26 cellular contexts compared by ENCODE assay signal in genomic region chr7:29556405-29557195, GRCh38. TPM values are rescaled to one million over a fixed set of nuclear protein-coding genes. Genes with fewer than 3 reads are reported as not detected.
DNase-seq lines count a peak whose midpoint lies in the region; ATAC-seq, FAIRE-seq and TF ChIP-seq lines count a peak whose summit lies in the region.
"Had no signal": no experiment of that assay in that cellular context is flagged by ENCODE, and none has a peak within 500 bp of the region (broad histone marks: within the 10 kb centered on the region; RNA-seq: fewer than 3 reads in every experiment).

No MANE protein-coding gene starts in this region.

- no peak overlapping the region for H2BK120ac ChIP-seq in H1 (replicated peaks; ENCODE audit: low read depth, low read length)

- H3K23me2 ChIP-seq in H1 (ENCODE audit: low read depth, low read length) = no peaks in the 10 kb centered on the region; the same call in 1 of the 2 replicates

- WGBS in H1 (ENCODE audit: extremely low coverage in 1 of 2, insufficient coverage in 1 of 2, insufficient read length in 1 of 2, insufficient replicate concordance in 2 of 2, low coverage in 1 of 2, low lambda C conversion rate in 2 of 2, missing lambda C conversion rate in 1 of 2), 2 experiments = 86% methylated on average over 9 of the region's 9 CpGs; no CpG with 5 or more reads in 1 of the 2 experiments
- WGBS in pancreas, 2 donors = 92 to 94% methylated on average over 9 of the region's 9 CpGs

- H3K36me3 ChIP-seq in H1 (ENCODE audit: control insufficient read depth in 2 of 4, insufficient read depth in 4 of 4, low read length in 3 of 4) = no peaks in the 10 kb centered on the region
- no peaks in the 10 kb centered on the region for H3K36me3 ChIP-seq in vagina
- no peaks in the 10 kb centered on the region for H3K36me3 ChIP-seq in pancreas
- H3K36me3 ChIP-seq: cardiac muscle cell, prostate gland, stomach, upper lobe of right lung had no signal

- H4K20me1 ChIP-seq in H1 (replicated peaks in 1 of 2; ENCODE audit: control insufficient read depth in 1 of 2, insufficient read depth in 2 of 2, low read length in 2 of 2) = no peaks in the 10 kb centered on the region

- no peaks in the 10 kb centered on the region for H3K79me2 ChIP-seq in H1 (ENCODE audit: control insufficient read depth in 1 of 2, insufficient read depth in 2 of 2, low read length in 2 of 2)

- peak overlapping the region in 1 of 2 experiments; percentile 95; a peak in 2 of 4 replicates for H3K4me2 ChIP-seq in H1 (ENCODE audit: insufficient read depth in 1 of 2, low read depth in 2 of 2, low read length in 2 of 2)

- H4K91ac ChIP-seq in H1 (replicated peaks; ENCODE audit: insufficient read length, low read length) = no peak overlapping the region

- H3K23ac ChIP-seq in H1 (ENCODE audit: insufficient read length) = no peak overlapping the region

- H3K27me3 ChIP-seq in H1 (replicated peaks in 1 of 4; ENCODE audit: control insufficient read depth in 3 of 4, extremely low read depth in 1 of 4, insufficient read depth in 3 of 4, low read length in 3 of 4) (peaks cover 0 to 2% (median under 1%) of the 10 kb centered on the region in 4 experiments; a peak in 1 of 7 replicates), vagina (no peaks in the 10 kb centered on the region), pancreas (no peaks in the 10 kb centered on the region), dorsolateral prefrontal cortex (no peaks in the 10 kb centered on the region)

- no peak overlapping the region for H3K27ac ChIP-seq in 22Rv1
- H3K27ac ChIP-seq in H1 (ENCODE audit: low read depth, low read length) = no peak overlapping the region
- no peak overlapping the region for H3K27ac ChIP-seq in vagina
- no peak overlapping the region for H3K27ac ChIP-seq in pancreas
- no peak overlapping the region for H3K27ac ChIP-seq in dorsolateral prefrontal cortex
- H3K27ac ChIP-seq: cardiac muscle cell, prostate gland, stomach, upper lobe of right lung had no signal

- no peak overlapping the region for H2BK5ac ChIP-seq in H1 (ENCODE audit: low read depth, low read length)

- no peaks in the 10 kb centered on the region for H3K79me1 ChIP-seq in H1 (ENCODE audit: low read depth, low read length)

- no peak overlapping the region for H2BK12ac ChIP-seq in H1 (ENCODE audit: low read depth, low read length)

- no peak; a peak in 1 of 4 replicates for TF ChIP-seq RAD21 in H1 (IDR thresholded peaks at IDR 0.05 in 1 of 2, conservative IDR thresholded peaks at IDR 0.05 in 1 of 2; ENCODE audit: low read depth in 2 of 2, low read length in 2 of 2)

- H4K8ac ChIP-seq in H1 (ENCODE audit: extremely low read depth, insufficient read depth, low read length) = no peak overlapping the region

- no peaks in the 10 kb centered on the region for H3K9me3 ChIP-seq in H1 (ENCODE audit: insufficient read depth in 2 of 2, low read depth in 1 of 2, low read length in 1 of 2)
- no peaks in the 10 kb centered on the region for H3K9me3 ChIP-seq in vagina
- H3K9me3 ChIP-seq in pancreas = no peaks in the 10 kb centered on the region
- H3K9me3 ChIP-seq: prostate gland, stomach, upper lobe of right lung had no signal

- no peak overlapping the region for H2BK20ac ChIP-seq in H1 (ENCODE audit: low read length)

- H3K4me1 ChIP-seq in H1 (replicated peaks in 1 of 4; ENCODE audit: control insufficient read depth in 3 of 4, insufficient read depth in 4 of 4, low read length in 3 of 4) (peaks cover 0 to 16% (median 12%) of the 10 kb centered on the region in 4 experiments; a peak in 4 of 7 replicates), vagina (no peaks in the 10 kb centered on the region), pancreas (no peaks in the 10 kb centered on the region)
- H3K4me1 ChIP-seq: prostate gland, stomach, upper lobe of right lung had no signal

- no peak overlapping the region for H3K56ac ChIP-seq in H1 (replicated peaks; ENCODE audit: insufficient read length, low read depth, low read length)

- FAIRE-seq in H1 (lab: Jason Lieb, UNC) (no peak), pancreas (lab: Jason Lieb, UNC) (no peak)
- FAIRE-seq: small intestine, TTC549 had no signal

- no peak overlapping the region for H3K18ac ChIP-seq in H1 (ENCODE audit: extremely low read depth, low read length)

- H3K14ac ChIP-seq in H1 (ENCODE audit: insufficient read length) = no peak overlapping the region

- DNase-seq in ELR (ENCODE audit: low read depth) (peak; percentile 4), NB4 (ENCODE audit: low read depth) (peak; percentile 30), H1 (ENCODE audit: low read depth in 1 of 2, low spot score in 2 of 2) (no peak), vagina (ENCODE audit: extremely low spot score in 2 of 2) (no peak), pancreas (no peak), dorsolateral prefrontal cortex (no peak)
- DNase-seq: ACHN; activated CD4-positive, alpha-beta T cell treated with anti-CD3 and anti-CD28 coated beads, Interleukin-2, amount 10 ng/mL, durations not matched to agents 24 days and 14 days; activated CD8-positive, alpha-beta memory T cell treated with anti-CD3 and anti-CD28 coated beads, Interleukin-2, amount 50 U/mL, for 48 hours; activated gamma-delta T cell; CD4-positive, alpha-beta T cell; DMS79 treated with DMSO at 0.1 percent for 48 hours; NCI-H1694 treated with DMSO at 0.1 percent for 48 hours; NCI-H2227 treated with DMSO at 0.1 percent for 48 hours; RPMI8226; small intestine; stimulated activated CD4-positive, alpha-beta T cell treated with anti-CD3 and anti-CD28 coated beads, Interleukin-2, amount 100 ng/mL, for 48 hours; stomach; upper lobe of right lung had no signal

- intact Hi-C loops in vagina (cut with DNase I) = no loop called here
- intact Hi-C loops in pancreas (cut with DNase I) = no loop called here
- intact Hi-C loops in dorsolateral prefrontal cortex (cut with DNase I) = no loop called here

- H3K9ac ChIP-seq in H1 (replicated peaks in 1 of 4; ENCODE audit: extremely low read depth in 1 of 4, low read depth in 3 of 4, low read length in 3 of 4) = no peak overlapping the region

- H2AK5ac ChIP-seq in H1 (ENCODE audit: low read depth, low read length) = no peak overlapping the region

- no peak for TF ChIP-seq POLR2A in NB4 (IDR thresholded peaks at IDR 0.05; ENCODE audit: extremely low read depth, insufficient read length)
- no peak for TF ChIP-seq POLR2A in H1 (IDR thresholded peaks at IDR 0.05; ENCODE audit: control extremely low read depth in 1 of 2, low read depth in 2 of 2, low read length in 2 of 2)
- TF ChIP-seq POLR2A in vagina (IDR thresholded peaks at IDR 0.05) = no peak

- TF ChIP-seq EP300 in H1 (IDR thresholded peaks at IDR 0.05; ENCODE audit: borderline replicate concordance in 1 of 2, low read depth in 2 of 2, low read length in 2 of 2) = no peak

- no peak for ATAC-seq in pancreas
- no peak for ATAC-seq in GM21619 (IDR thresholded peaks at IDR 0.05; ENCODE audit: unreplicated experiment)
- ATAC-seq: esophagus mucosa, left lobe of liver, upper lobe of right lung had no signal

- POLR2A ChIA-PET in H1 (lab: Charles Lee; ENCODE audit: partially characterized antibody) = interaction anchor here (1.0 kb wide), 1 partner anchor 9 kb away, joined by 3 read pairs; no protein-coding TSS in a partner anchor

- H3K4ac ChIP-seq in H1 (replicated peaks; ENCODE audit: insufficient read length, low read depth, low read length) = no peak overlapping the region

- CTCF ChIA-PET in H1 (lab: Charles Lee; ENCODE audit: partially characterized antibody) = interaction anchor here (0.9 to 1.1 kb wide), 4 partner anchors 30 to 141 kb away, joined by 3 read pairs; no protein-coding TSS in a partner anchor

- TF ChIP-seq CTCF in 22Rv1 (IDR thresholded peaks at IDR 0.05) = peak; percentile 65
- TF ChIP-seq CTCF in NB4 (IDR thresholded peaks at IDR 0.05; ENCODE audit: low read depth, low read length) = peak; percentile 38
- peak in 1 of 3 experiments; percentile 7; a peak in 1 of 4 replicates for TF ChIP-seq CTCF in H1 (IDR thresholded peaks at IDR 0.05; ENCODE audit: control extremely low read depth in 1 of 3, insufficient read depth in 1 of 3, low read depth in 1 of 3, low read length in 3 of 3)
- no peak for TF ChIP-seq CTCF in vagina (IDR thresholded peaks at IDR 0.05)
- TF ChIP-seq CTCF in pancreas (IDR thresholded peaks at IDR 0.05) = no peak
- TF ChIP-seq CTCF in dorsolateral prefrontal cortex (IDR thresholded peaks at IDR 0.05 in 54 of 56, conservative IDR thresholded peaks at IDR 0.05 in 2 of 56; ENCODE audit: low read depth in 1 of 56, partially characterized antibody in 56 of 56) = no peak

- 0 out of 2 replicates have a peak overlapping the region, but pooled peaks have one; percentile 55 for H2BK15ac ChIP-seq in H1 (ENCODE audit: low read length)

- no peak overlapping the region for H2AFZ ChIP-seq in H1 (ENCODE audit: low read length)

- H4K5ac ChIP-seq in H1 (ENCODE audit: insufficient read length, low read depth, low read length) = no peak overlapping the region

- H3K4me3 ChIP-seq in NB4 (ENCODE audit: low read depth, low read length) = no peak overlapping the region
- no peak overlapping the region for H3K4me3 ChIP-seq in H1 (ENCODE audit: extremely low read depth in 1 of 4, insufficient read depth in 2 of 4, low read depth in 3 of 4, low read length in 4 of 4)
- H3K4me3 ChIP-seq in vagina = no peak overlapping the region
- no peak overlapping the region for H3K4me3 ChIP-seq in pancreas
- no peak overlapping the region for H3K4me3 ChIP-seq in dorsolateral prefrontal cortex
- H3K4me3 ChIP-seq: cardiac muscle cell, prostate gland, stomach, upper lobe of right lung had no signal

TF ChIP-seq in H1, 55 proteins besides CTCF, POLR2A, EP300 and RAD21 (continues in another document):
- no peak for TF ChIP-seq CTBP2 (IDR thresholded peaks at IDR 0.05; ENCODE audit: borderline replicate concordance, insufficient read depth, insufficient read length, low read length)
- no peak for TF ChIP-seq FOSL1 (IDR thresholded peaks at IDR 0.05; ENCODE audit: insufficient read depth, low read depth, low read length)
- TF ChIP-seq NANOG (IDR thresholded peaks at IDR 0.05; ENCODE audit: insufficient read depth, low read depth, low read length, poor library complexity, severe bottlenecking) = no peak
- no peak for TF ChIP-seq CHD1 (IDR thresholded peaks at IDR 0.05; ENCODE audit: low read depth, low read length)
- TF ChIP-seq JUND (IDR thresholded peaks at IDR 0.05; ENCODE audit: low read length) = no peak
- TF ChIP-seq MAFK (IDR thresholded peaks at IDR 0.05; ENCODE audit: low read depth, low read length) = no peak

RNA-seq across cellular contexts. Expression of gene PRR15, which starts 7.0 kb away (rescaled TPM):
- total RNA-seq in H1 (2021; fragmentation: NEBNext Ultra II Directional; extraction: Animal tissue kit (Norgen Biotek cat#: 25700)) = 7.9 and 10.1 TPM in 2 replicates
- polyA plus RNA-seq in H1 (2011; rRNA removed) (4.9 and 8.4 TPM in 2 replicates), pancreas (1 to 10 TPM; 1.5 to 1.8 TPM)
- 7.1 TPM for polyA plus RNA-seq in H1 (2011; cell fraction: cytosol; rRNA removed)
- 5.7 TPM for polyA plus RNA-seq in H1 (2011; cell fraction: nucleus; rRNA removed)
- 4.4 to 6.0 TPM (median 5.6 TPM) in 4 replicates for polyA plus RNA-seq in H1 (2012, experiment 1 of 2)
- polyA plus RNA-seq in H1 (2012, experiment 2 of 2) = 8.9 TPM
- 7.3 TPM for polyA plus RNA-seq in H1 (2013, experiment 1 of 2)
- 7.7 TPM for polyA plus RNA-seq in H1 (2013, experiment 2 of 2)
- polyA minus RNA-seq in H1 (2011; rRNA and poly(A)+ RNA removed) = 1.9 and 2.2 TPM in 2 replicates
- 4.4 TPM for polyA minus RNA-seq in H1 (2011; cell fraction: cytosol; rRNA and poly(A)+ RNA removed)
- polyA minus RNA-seq in H1 (2011; cell fraction: nucleus; rRNA and poly(A)+ RNA removed) = 4.6 TPM
- total RNA-seq in vagina (not detected), pancreas (1 to 10 TPM; 1.1 to 4.6 (median 1.8) TPM), dorsolateral prefrontal cortex (1 to 10 TPM in 15 of 120 experiments, under 1 TPM in 57, not detected in 48; 0.23 to 1.6 (median 0.68) TPM)
- total RNA-seq: activated CD4-positive, alpha-beta T cell treated with anti-CD3 and anti-CD28 coated beads, Interleukin-2, amount 10 ng/mL, durations not matched to agents 24 days and 14 days; CD4-positive, alpha-beta T cell; left lobe of liver had no signal

Comparison
In these comparisons a context has a peak if more than half of its experiments do, and no peak if none do; other contexts are left out.
1. CTCF ChIP-seq: peak in 22Rv1 (single experiment) and NB4 (single experiment); none in vagina (0 of 3), pancreas (0 of 4) and dorsolateral prefrontal cortex (0 of 56).
2. DNase-seq: peak in ELR (single experiment) and NB4 (single experiment); none in H1 (0 of 2), vagina (0 of 2), pancreas (0 of 6) and dorsolateral prefrontal cortex (0 of 10).